ENCODE assay signal across 7 cellular contexts in the genomic region with DNA sequence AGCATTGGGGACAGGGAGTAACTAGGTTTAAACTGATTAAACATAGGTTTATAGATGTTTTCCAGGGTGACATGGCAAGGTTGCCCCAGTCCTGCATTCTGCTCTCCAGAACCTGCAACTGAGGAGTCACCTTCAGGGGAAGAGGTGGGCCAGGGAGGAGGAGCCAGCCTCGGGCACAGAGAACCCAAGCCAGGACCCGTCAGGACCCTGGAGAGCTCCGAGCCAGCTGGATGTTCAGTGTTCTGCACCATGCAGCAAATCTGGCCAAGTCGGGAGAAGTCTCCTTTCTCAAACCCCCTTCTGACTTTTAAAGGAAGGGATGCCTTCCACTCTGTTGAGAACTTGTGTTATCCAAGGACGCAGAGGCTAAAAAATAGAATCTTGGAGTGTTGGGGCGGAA.
DNase-seq lines count a peak whose midpoint lies in the region; TF ChIP-seq lines count a peak whose summit lies in the region.

No MANE protein-coding gene starts in this region.

- no peak overlapping the region for H3K4me3 ChIP-seq in foreskin fibroblast (ENCODE audit: low read depth in 1 of 2, low read length in 2 of 2)

- DNase-seq in HuH-7.5 (ENCODE audit: low spot score): peak; percentile 72
- DNase-seq in activated CD4-positive, alpha-beta T cell treated with anti-CD3 and anti-CD28 coated beads, Interleukin-2, amount 50 U/mL, for 4 hours: peak; percentile 12 to 17
- peak; percentile 21 to 58 for DNase-seq in foreskin fibroblast
- peak; percentile 26 to 59 for DNase-seq in stimulated activated CD4-positive, alpha-beta T cell treated with anti-CD3 and anti-CD28 coated beads, Interleukin-4, amount 100 ng/mL, for 48 hours (ENCODE audit: low read depth in 2 of 2)
- DNase-seq in NCI-H187 (lab: John Stamatoyannopoulos, UW): no peak
- no peak for DNase-seq in COLO668 (lab: John Stamatoyannopoulos, UW; ENCODE audit: unreplicated experiment)
- DNase-seq in NCI-H82 (lab: John Stamatoyannopoulos, UW): no peak

- no peak for TF ChIP-seq CTCF in foreskin fibroblast (IDR thresholded peaks at IDR 0.05; ENCODE audit: low read depth, low read length)

Comparison
In these comparisons a context has a peak if more than half of its experiments do, and no peak if none do; other contexts are left out.
1. DNase-seq: peak in HuH-7.5 (single experiment), activated CD4-positive, alpha-beta T cell treated with anti-CD3 and anti-CD28 coated beads, Interleukin-2, amount 50 U/mL, for 4 hours (2 of 2), foreskin fibroblast (2 of 2) and stimulated activated CD4-positive, alpha-beta T cell treated with anti-CD3 and anti-CD28 coated beads, Interleukin-4, amount 100 ng/mL, for 48 hours (2 of 2); none in NCI-H187 (0 of 2), COLO668 (single experiment) and NCI-H82 (single experiment).